Comparison of ENCODE assay signal across 8 cellular contexts in the genomic region with DNA sequence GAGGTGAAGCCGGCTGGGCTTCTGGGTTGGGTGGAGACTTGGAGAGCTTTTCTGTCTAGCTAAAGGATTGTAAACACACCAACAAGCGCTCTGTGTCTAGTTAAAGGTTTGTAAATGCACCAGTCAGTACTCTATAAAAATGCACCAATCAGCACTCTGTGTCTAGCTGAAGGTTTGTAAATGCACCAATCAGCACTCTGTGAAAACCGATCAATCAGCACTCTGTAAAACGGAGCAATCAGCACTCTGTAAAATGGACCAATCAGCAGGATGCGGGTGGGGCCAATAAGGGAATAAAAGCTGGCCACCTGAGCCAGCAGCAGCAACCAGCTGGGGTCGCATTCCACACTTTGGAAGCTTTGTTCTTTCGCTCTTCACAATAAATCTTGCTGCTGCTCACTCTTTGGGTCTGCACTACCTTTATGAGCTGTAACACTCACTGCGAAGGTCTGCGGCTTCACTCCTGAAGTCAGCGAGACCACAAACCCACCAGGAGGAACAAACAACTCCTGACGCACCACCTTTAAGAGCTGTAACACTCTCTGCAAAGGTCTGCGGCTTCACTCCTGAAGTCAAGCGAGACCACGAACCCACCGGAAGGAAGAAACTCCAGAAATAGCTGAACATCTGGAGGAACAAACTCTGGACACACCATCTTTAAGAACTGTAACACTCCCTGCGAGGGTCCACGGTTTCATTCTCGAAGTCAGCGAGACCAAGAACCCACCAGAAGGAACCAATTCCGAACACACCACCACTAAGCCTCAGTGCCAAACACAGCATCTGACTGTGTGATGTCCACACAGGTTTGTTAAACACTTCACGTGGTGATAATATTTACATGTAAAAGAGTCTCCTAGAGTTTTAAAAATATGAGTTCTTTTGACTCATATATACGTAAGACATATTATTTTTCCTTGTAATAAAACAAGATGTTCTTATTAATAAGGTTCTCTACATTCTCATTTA.
DNase-seq lines count a peak whose midpoint lies in the region; ATAC-seq and TF ChIP-seq lines count a peak whose summit lies in the region.
"Not testable (repeated sequence)": the region's sequence is repeated elsewhere in the genome, so short reads cannot be mapped to it uniquely, and the experiment has no call there.

No MANE protein-coding gene starts in this region.

- peak overlapping the region in 1 of 2 experiments; percentile 49; a peak in 2 of 4 replicates for H3K4me3 ChIP-seq in DND-41 (ENCODE audit: low read depth in 1 of 2, low read length in 2 of 2)

- not testable (repeated sequence) for H4K20me1 ChIP-seq in DND-41 (ENCODE audit: insufficient read depth, low read length)

- H3K79me2 ChIP-seq in DND-41 (ENCODE audit: insufficient read depth, low read length): not testable (repeated sequence)

- CTCF ChIA-PET in activated CD4-positive, alpha-beta T cell treated with anti-CD3 and anti-CD28 coated beads for 36 hours (lab: Charles Lee): interaction anchor here (0.6 kb wide), 1 partner anchor 119 kb away, joined by 3 read pairs; no protein-coding TSS in a partner anchor

- not testable (repeated sequence) for H2AFZ ChIP-seq in DND-41 (ENCODE audit: low read depth, low read length)

- H3K4me1 Mint-ChIP-seq in activated CD4-positive, alpha-beta T cell treated with anti-CD3 and anti-CD28 coated beads for 36 hours; activated T-helper 17 cell treated with anti-CD3 and anti-CD28 coated beads, Interleukin-2, amount 50 U/mL, for 72 hours; stimulated activated naive CD8-positive, alpha-beta T cell treated with anti-CD3 and anti-CD28 coated beads, Interleukin-15, amount 100 ng/mL, for 72 hours: not testable (repeated sequence)
- H3K4me1 Mint-ChIP-seq in memory B cell: peaks cover 12% of the 10 kb centered on the region

- H3K36me3 ChIP-seq in DND-41 (ENCODE audit: insufficient read depth, low read length): not testable (repeated sequence)

- H3K9ac ChIP-seq in DND-41 (ENCODE audit: low read depth, low read length): peak overlapping the region; percentile 26

- intact Hi-C loops in activated CD4-positive, alpha-beta T cell treated with anti-CD3 and anti-CD28 coated beads for 36 hours (cut with DNase I, micrococcal nuclease): not testable (repeated sequence)

- not testable (repeated sequence) for H3K4me3 Mint-ChIP-seq in activated CD4-positive, alpha-beta T cell treated with anti-CD3 and anti-CD28 coated beads for 36 hours
- H3K4me3 Mint-ChIP-seq in activated T-helper 17 cell treated with anti-CD3 and anti-CD28 coated beads, Interleukin-2, amount 50 U/mL, for 72 hours: peak overlapping the region; percentile 35
- peak overlapping the region; percentile 61 for H3K4me3 Mint-ChIP-seq in memory B cell
- H3K4me3 Mint-ChIP-seq in stimulated activated naive CD8-positive, alpha-beta T cell treated with anti-CD3 and anti-CD28 coated beads, Interleukin-15, amount 100 ng/mL, for 72 hours: peak overlapping the region; percentile 29 to 31

- H3K4me1 ChIP-seq in DND-41 (ENCODE audit: insufficient read depth, low read length): peaks cover 50% of the 10 kb centered on the region

- not testable (repeated sequence) for H3K27me3 Mint-ChIP-seq in activated CD4-positive, alpha-beta T cell treated with anti-CD3 and anti-CD28 coated beads for 36 hours; activated T-helper 17 cell treated with anti-CD3 and anti-CD28 coated beads, Interleukin-2, amount 50 U/mL, for 72 hours; memory B cell; stimulated activated naive CD8-positive, alpha-beta T cell treated with anti-CD3 and anti-CD28 coated beads, Interleukin-15, amount 100 ng/mL, for 72 hours

- H3K9me3 Mint-ChIP-seq in activated CD4-positive, alpha-beta T cell treated with anti-CD3 and anti-CD28 coated beads for 36 hours (ENCODE audit: low read depth); activated T-helper 17 cell treated with anti-CD3 and anti-CD28 coated beads, Interleukin-2, amount 50 U/mL, for 72 hours; memory B cell: not testable (repeated sequence)
- H3K9me3 Mint-ChIP-seq in stimulated activated naive CD8-positive, alpha-beta T cell treated with anti-CD3 and anti-CD28 coated beads, Interleukin-15, amount 100 ng/mL, for 72 hours: peaks cover 11% of the 10 kb centered on the region in 2 donors

- H3K36me3 Mint-ChIP-seq in activated CD4-positive, alpha-beta T cell treated with anti-CD3 and anti-CD28 coated beads for 36 hours (ENCODE audit: low read depth); activated T-helper 17 cell treated with anti-CD3 and anti-CD28 coated beads, Interleukin-2, amount 50 U/mL, for 72 hours (ENCODE audit: low read depth); memory B cell: not testable (repeated sequence)

- H3K27me3 ChIP-seq in DND-41 (ENCODE audit: insufficient read depth, low read length, poor library complexity): not testable (repeated sequence)

- peak; percentile 92 for DNase-seq in DND-41
- peak; percentile 71 for DNase-seq in KG1 (lab: John Stamatoyannopoulos, UW)
- peak; percentile 4 for DNase-seq in activated CD4-positive, alpha-beta T cell treated with anti-CD3 and anti-CD28 coated beads for 36 hours
- DNase-seq in memory B cell (ENCODE audit: low spot score in 2 of 2): not testable (repeated sequence)
- peak; percentile 9 to 35 for DNase-seq in stimulated activated naive CD8-positive, alpha-beta T cell treated with anti-CD3 and anti-CD28 coated beads, Interleukin-15, amount 100 ng/mL, for 72 hours

- H3K27ac ChIP-seq in DND-41 (ENCODE audit: low read length): peak overlapping the region; percentile 84

- TF ChIP-seq CTCF in DND-41 (IDR thresholded peaks at IDR 0.05; ENCODE audit: borderline replicate concordance, extremely low read depth, low read length, poor library complexity, severe bottlenecking): peak; percentile 56

- peak; percentile 84 for ATAC-seq in DND-41 (ENCODE audit: insufficient read depth, low read depth)
- ATAC-seq in GM19397 (IDR thresholded peaks at IDR 0.05; ENCODE audit: unreplicated experiment): peak; percentile 81
- peak; percentile 60 for ATAC-seq in HG03064 (IDR thresholded peaks at IDR 0.05; ENCODE audit: low read depth, unreplicated experiment)
- ATAC-seq in activated CD4-positive, alpha-beta T cell treated with anti-CD3 and anti-CD28 coated beads for 36 hours; activated T-helper 17 cell treated with anti-CD3 and anti-CD28 coated beads, Interleukin-2, amount 50 U/mL, for 72 hours (replicated peaks); memory B cell (ENCODE audit: low read depth): not testable (repeated sequence)
- peak; percentile 72 for ATAC-seq in stimulated activated naive CD8-positive, alpha-beta T cell treated with anti-CD3 and anti-CD28 coated beads, Interleukin-15, amount 100 ng/mL, for 72 hours

- not testable (repeated sequence) for H3K9me3 ChIP-seq in DND-41 (ENCODE audit: insufficient read depth, low read length, severe bottlenecking)

- H3K27ac Mint-ChIP-seq in activated CD4-positive, alpha-beta T cell treated with anti-CD3 and anti-CD28 coated beads for 36 hours; activated T-helper 17 cell treated with anti-CD3 and anti-CD28 coated beads, Interleukin-2, amount 50 U/mL, for 72 hours; memory B cell; stimulated activated naive CD8-positive, alpha-beta T cell treated with anti-CD3 and anti-CD28 coated beads, Interleukin-15, amount 100 ng/mL, for 72 hours: not testable (repeated sequence)

- POLR2A ChIA-PET in activated CD4-positive, alpha-beta T cell treated with anti-CD3 and anti-CD28 coated beads for 36 hours (lab: Charles Lee): not testable (repeated sequence)

- H3K4me2 ChIP-seq in DND-41 (ENCODE audit: insufficient read depth, low read length): peak overlapping the region; percentile 67
